Comparison of ENCODE assay signal across 17 cellular contexts in the genomic region with DNA sequence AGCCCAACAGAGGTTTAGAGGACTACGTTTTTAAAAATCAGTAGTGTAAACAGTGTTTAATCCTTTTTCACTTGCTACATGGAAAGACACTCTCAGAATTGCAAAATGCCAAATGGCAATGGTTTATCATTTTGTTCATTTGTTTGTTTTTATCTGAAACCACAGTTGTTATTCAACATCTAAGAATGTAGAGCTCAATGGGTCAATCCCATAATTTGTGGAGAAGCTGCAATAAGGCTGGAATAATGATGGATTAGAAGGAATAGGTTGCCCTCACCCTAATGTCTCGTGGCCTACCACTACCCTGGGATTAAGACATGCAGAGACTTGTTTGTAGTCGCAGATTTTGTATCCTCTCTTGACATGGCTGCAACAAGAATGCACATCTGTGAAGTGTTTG.
DNase-seq lines count a peak whose midpoint lies in the region; ATAC-seq, FAIRE-seq and TF ChIP-seq lines count a peak whose summit lies in the region.
"Had no signal": no experiment of that assay in that cellular context is flagged by ENCODE, and none has a peak within 500 bp of the region (broad histone marks: within the 10 kb centered on the region; RNA-seq: fewer than 3 reads in every experiment).

No MANE protein-coding gene starts in this region.

- no peak overlapping the region for H3K4me3 Mint-ChIP-seq in astrocyte (ENCODE audit: unreplicated experiment)
- H3K4me3 Mint-ChIP-seq: B cell had no signal

- no peak for TF ChIP-seq POLR2A in thyroid gland (IDR thresholded peaks at IDR 0.05)

- no peaks in the 10 kb centered on the region for H3K27me3 Mint-ChIP-seq in astrocyte (ENCODE audit: low read depth, unreplicated experiment)

- H3K4me3 ChIP-seq in HEK293 (ENCODE audit: low read depth, low read length) (no peak overlapping the region), astrocyte (ENCODE audit: insufficient read depth, low read depth, low read length) (no peak overlapping the region), thyroid gland (replicated peaks in 1 of 3) (no peak overlapping the region)
- H3K4me3 ChIP-seq: heart right ventricle, ovary, spleen, stomach had no signal

- H2AFZ ChIP-seq in astrocyte (ENCODE audit: low read depth, low read length), result no peak overlapping the region

- CTCF ChIA-PET in HEK293 (lab: Yijun Ruan, JAX), result interaction anchor here (0.6 to 1.6 kb wide), 2 partner anchors 14 to 21 kb away, joined by 3 to 4 read pairs; no protein-coding TSS in a partner anchor

- H3K4me1 Mint-ChIP-seq in astrocyte (ENCODE audit: low read depth, unreplicated experiment), result peaks cover 54% of the 10 kb centered on the region
- H3K4me1 Mint-ChIP-seq: B cell had no signal

- H3K27ac ChIP-seq in HEK293 (ENCODE audit: extremely low read depth, low read depth, low read length), result no peak overlapping the region
- H3K27ac ChIP-seq in astrocyte (ENCODE audit: low read depth, low read length), result no peak overlapping the region
- no peak overlapping the region for H3K27ac ChIP-seq in foreskin keratinocyte
- H3K27ac ChIP-seq in thyroid gland, result no peak overlapping the region
- H3K27ac ChIP-seq: heart right ventricle, ovary, spleen, stomach had no signal

- peak; percentile 65 for DNase-seq in AG09319 (ENCODE audit: extremely low read depth, low read depth)
- peak; percentile 55 for DNase-seq in astrocyte (ENCODE audit: low read depth)
- DNase-seq in foreskin keratinocyte, result peak; percentile 36 to 48
- DNase-seq in hippocampal formation (lab: John Stamatoyannopoulos, UW), result no peak
- no peak for DNase-seq in activated CD8-positive, alpha-beta memory T cell treated with anti-CD3 and anti-CD28 coated beads for 24 hours
- no peak for DNase-seq in thyroid gland
- DNase-seq: central memory CD4-positive, alpha-beta T cell; DMS 273 treated with DMSO at 0.1 percent for 48 hours; heart right ventricle; MV-4-11; ovary; spleen; stomach had no signal

- H3K36me3 ChIP-seq in HEK293 (ENCODE audit: control insufficient read depth in 2 of 2, insufficient read depth in 1 of 2, low read length in 2 of 2) (no peaks in the 10 kb centered on the region), astrocyte (ENCODE audit: insufficient read depth, low read length) (no peaks in the 10 kb centered on the region), thyroid gland (no peaks in the 10 kb centered on the region)
- H3K36me3 ChIP-seq: heart right ventricle, ovary, spleen, stomach had no signal

- ATAC-seq in foreskin keratinocyte, result no peak
- no peak for ATAC-seq in GM18907 (IDR thresholded peaks at IDR 0.05; ENCODE audit: unreplicated experiment)
- ATAC-seq: heart right ventricle had no signal

- H3K27me3 ChIP-seq in astrocyte (ENCODE audit: insufficient read depth, low read length) (no peaks in the 10 kb centered on the region), foreskin keratinocyte (no peaks in the 10 kb centered on the region), thyroid gland (no peaks in the 10 kb centered on the region)
- H3K27me3 ChIP-seq: heart right ventricle, ovary, spleen had no signal

- H3K27ac Mint-ChIP-seq in astrocyte (ENCODE audit: unreplicated experiment), result no peak overlapping the region
- H3K27ac Mint-ChIP-seq: B cell had no signal

- H3K9me3 Mint-ChIP-seq in astrocyte (ENCODE audit: unreplicated experiment), result peaks cover 2% of the 10 kb centered on the region

- TF ChIP-seq CTCF in AG09319 (IDR thresholded peaks at IDR 0.05; ENCODE audit: low read depth, low read length) (no peak), HEK293 (tag by site-specific recombination; IDR thresholded peaks at IDR 0.05) (no peak), astrocyte (IDR thresholded peaks at IDR 0.05; ENCODE audit: insufficient read depth, low read depth, low read length) (no peak), foreskin keratinocyte (conservative IDR thresholded peaks at IDR 0.05) (no peak), thyroid gland (IDR thresholded peaks at IDR 0.05) (no peak)

- H3K9me3 ChIP-seq in HEK293 (ENCODE audit: control insufficient read depth, insufficient read depth, low read depth, low read length) (no peaks in the 10 kb centered on the region), astrocyte (ENCODE audit: insufficient read depth, low read depth, low read length) (no peaks in the 10 kb centered on the region), thyroid gland (no peaks in the 10 kb centered on the region)
- H3K9me3 ChIP-seq: ovary had no signal

- peak; percentile 17 for FAIRE-seq in astrocyte (lab: Jason Lieb, UNC)
- FAIRE-seq: HTR-8/SVneo had no signal

- H3K9ac ChIP-seq in astrocyte (ENCODE audit: low read length), result no peak overlapping the region

- intact Hi-C loops in thyroid gland (cut with DNase I), result no loop called here

- no peaks in the 10 kb centered on the region for H4K20me1 ChIP-seq in astrocyte (ENCODE audit: insufficient read depth, low read length)

- 73 to 76% methylated on average over 3 of the region's 3 CpGs for WGBS in thyroid gland, 2 donors

- H3K36me3 Mint-ChIP-seq in astrocyte (ENCODE audit: low read depth, unreplicated experiment), result no peaks in the 10 kb centered on the region

- H3K4me2 ChIP-seq in astrocyte (ENCODE audit: low read length), result no peak overlapping the region

- POLR2A ChIA-PET in HEK293 (lab: Yijun Ruan, JAX), result no interaction called here

- H3K79me2 ChIP-seq in astrocyte (ENCODE audit: insufficient read depth, low read length), result no peaks in the 10 kb centered on the region

- no peaks in the 10 kb centered on the region for H3K4me1 ChIP-seq in HEK293 (ENCODE audit: control insufficient read depth, insufficient read depth, low read length)
- H3K4me1 ChIP-seq in astrocyte (ENCODE audit: insufficient read depth, low read length), result peaks cover 4% of the 10 kb centered on the region
- H3K4me1 ChIP-seq in foreskin keratinocyte, result peaks cover 17% of the 10 kb centered on the region
- no peaks in the 10 kb centered on the region for H3K4me1 ChIP-seq in thyroid gland
- H3K4me1 ChIP-seq: heart right ventricle, spleen, stomach had no signal

TF ChIP-seq in HEK293, 187 proteins besides CTCF, POLR2A, EP300 and RAD21:
- TF ChIP-seq YY1 (tag by site-specific recombination; IDR thresholded peaks at IDR 0.05) (0 out of 2 replicates have a peak, but pooled peaks have one; percentile 24), ZNF610 (tag by site-specific recombination; IDR thresholded peaks at IDR 0.05; ENCODE audit: borderline replicate concordance) (no peak), ZNF747 (tag by site-specific recombination; IDR thresholded peaks at IDR 0.05) (no peak), ZNF549 (tag by site-specific recombination; IDR thresholded peaks at IDR 0.05) (no peak), WT1 (tag by site-specific recombination; IDR thresholded peaks at IDR 0.05) (peak; percentile 40; the same call in 1 of the 2 replicates), FEZF1 (tag by site-specific recombination; IDR thresholded peaks at IDR 0.05) (peak; percentile 79), ZNF174 (tag by site-specific recombination; IDR thresholded peaks at IDR 0.05) (no peak), ZBTB17 (tag by site-specific recombination; IDR thresholded peaks at IDR 0.05) (0 out of 2 replicates have a peak, but pooled peaks have one; percentile 27), SP7 (tag by site-specific recombination; IDR thresholded peaks at IDR 0.05) (peak; percentile 86), ZNF843 (tag by site-specific recombination; IDR thresholded peaks at IDR 0.05) (0 out of 2 replicates have a peak, but pooled peaks have one; percentile 35)
- TF ChIP-seq, protein P1, sequence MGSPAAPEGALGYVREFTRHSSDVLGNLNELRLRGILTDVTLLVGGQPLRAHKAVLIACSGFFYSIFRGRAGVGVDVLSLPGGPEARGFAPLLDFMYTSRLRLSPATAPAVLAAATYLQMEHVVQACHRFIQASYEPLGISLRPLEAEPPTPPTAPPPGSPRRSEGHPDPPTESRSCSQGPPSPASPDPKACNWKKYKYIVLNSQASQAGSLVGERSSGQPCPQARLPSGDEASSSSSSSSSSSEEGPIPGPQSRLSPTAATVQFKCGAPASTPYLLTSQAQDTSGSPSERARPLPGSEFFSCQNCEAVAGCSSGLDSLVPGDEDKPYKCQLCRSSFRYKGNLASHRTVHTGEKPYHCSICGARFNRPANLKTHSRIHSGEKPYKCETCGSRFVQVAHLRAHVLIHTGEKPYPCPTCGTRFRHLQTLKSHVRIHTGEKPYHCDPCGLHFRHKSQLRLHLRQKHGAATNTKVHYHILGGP (tag by site-specific recombination; IDR thresholded peaks at IDR 0.05), result peak; percentile 86
- TF ChIP-seq, protein P2, sequence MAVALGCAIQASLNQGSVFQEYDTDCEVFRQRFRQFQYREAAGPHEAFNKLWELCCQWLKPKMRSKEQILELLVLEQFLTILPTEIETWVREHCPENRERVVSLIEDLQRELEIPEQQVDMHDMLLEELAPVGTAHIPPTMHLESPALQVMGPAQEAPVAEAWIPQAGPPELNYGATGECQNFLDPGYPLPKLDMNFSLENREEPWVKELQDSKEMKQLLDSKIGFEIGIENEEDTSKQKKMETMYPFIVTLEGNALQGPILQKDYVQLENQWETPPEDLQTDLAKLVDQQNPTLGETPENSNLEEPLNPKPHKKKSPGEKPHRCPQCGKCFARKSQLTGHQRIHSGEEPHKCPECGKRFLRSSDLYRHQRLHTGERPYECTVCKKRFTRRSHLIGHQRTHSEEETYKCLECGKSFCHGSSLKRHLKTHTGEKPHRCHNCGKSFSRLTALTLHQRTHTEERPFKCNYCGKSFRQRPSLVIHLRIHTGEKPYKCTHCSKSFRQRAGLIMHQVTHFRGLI (tag by site-specific recombination; IDR thresholded peaks at IDR 0.05), result peak; percentile 60; the same call in 1 of the 2 replicates
- TF ChIP-seq, protein P3, sequence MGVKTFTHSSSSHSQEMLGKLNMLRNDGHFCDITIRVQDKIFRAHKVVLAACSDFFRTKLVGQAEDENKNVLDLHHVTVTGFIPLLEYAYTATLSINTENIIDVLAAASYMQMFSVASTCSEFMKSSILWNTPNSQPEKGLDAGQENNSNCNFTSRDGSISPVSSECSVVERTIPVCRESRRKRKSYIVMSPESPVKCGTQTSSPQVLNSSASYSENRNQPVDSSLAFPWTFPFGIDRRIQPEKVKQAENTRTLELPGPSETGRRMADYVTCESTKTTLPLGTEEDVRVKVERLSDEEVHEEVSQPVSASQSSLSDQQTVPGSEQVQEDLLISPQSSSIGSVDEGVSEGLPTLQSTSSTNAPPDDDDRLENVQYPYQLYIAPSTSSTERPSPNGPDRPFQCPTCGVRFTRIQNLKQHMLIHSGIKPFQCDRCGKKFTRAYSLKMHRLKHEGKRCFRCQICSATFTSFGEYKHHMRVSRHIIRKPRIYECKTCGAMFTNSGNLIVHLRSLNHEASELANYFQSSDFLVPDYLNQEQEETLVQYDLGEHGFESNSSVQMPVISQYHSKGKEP (tag by site-specific recombination; IDR thresholded peaks at IDR 0.05), result peak; percentile 82

Comparison
In these comparisons a context has a peak if more than half of its experiments do, and no peak if none do; other contexts are left out.
1. DNase-seq: peak in AG09319 (single experiment), astrocyte (single experiment) and foreskin keratinocyte (2 of 2); none in hippocampal formation (0 of 2), activated CD8-positive, alpha-beta memory T cell treated with anti-CD3 and anti-CD28 coated beads for 24 hours (single experiment) and thyroid gland (0 of 2).